ENCODE assay signal across 21 cellular contexts in the genomic region with DNA sequence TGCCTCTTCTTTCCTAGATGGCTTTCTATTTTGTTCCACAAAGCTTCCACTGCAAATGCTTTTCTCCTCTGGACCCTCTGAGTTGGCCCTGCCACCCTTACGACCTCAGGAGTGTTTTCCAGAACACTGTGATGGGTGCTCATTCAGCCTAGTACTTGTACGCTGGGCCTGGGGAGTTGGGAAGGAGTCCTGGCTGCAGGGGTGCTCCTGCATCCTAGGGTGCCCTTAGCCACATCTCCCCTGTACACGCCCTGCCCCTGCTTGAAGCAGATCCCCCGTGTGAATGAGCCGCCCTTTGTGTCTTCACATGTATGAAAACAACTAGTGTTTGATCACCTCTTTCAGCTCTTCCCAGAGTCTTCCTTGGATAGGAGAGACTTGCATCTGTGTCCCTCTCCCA.
"Had no signal": no experiment of that assay in that cellular context is flagged by ENCODE, and none has a peak within 500 bp of the region (broad histone marks: within the 10 kb centered on the region; RNA-seq: fewer than 3 reads in every experiment).

No MANE protein-coding gene starts in this region.

- ATAC-seq: activated CD8-positive, alpha-beta memory T cell treated with anti-CD3 and anti-CD28 coated beads, Interleukin-2, amount 10 ng/mL, durations not matched to agents 7 days and 5 days had no signal

- H3K9me3 Mint-ChIP-seq: activated CD4-positive, alpha-beta memory T cell treated with anti-CD3 and anti-CD28 coated beads for 36 hours; activated T-helper 1 cell treated with anti-CD3 and anti-CD28 coated beads, Interleukin-12 subunit alpha, Interleukin-12 subunit beta, Interleukin-2, Interleukin-4 antibody, amounts not matched to agents 30 ng/mL and 10 ng/mL and 1 ng/mL, durations not matched to agents 14 hours and 24 hours and 36 hours had no signal

- H3K27me3 Mint-ChIP-seq: activated CD4-positive, alpha-beta memory T cell treated with anti-CD3 and anti-CD28 coated beads for 36 hours; activated CD8-positive, alpha-beta memory T cell treated with anti-CD3 and anti-CD28 coated beads, Interleukin-2, amount 10 ng/mL, durations not matched to agents 7 days and 5 days had no signal

- H3K4me1 Mint-ChIP-seq: brain had no signal

- DNase-seq: activated CD4-positive, alpha-beta memory T cell treated with anti-CD3 and anti-CD28 coated beads for 36 hours; activated CD4-positive, alpha-beta T cell treated with anti-CD3 and anti-CD28 coated beads for 4 hours; activated CD4-positive, alpha-beta T cell treated with anti-CD3 and anti-CD28 coated beads, Interleukin-2, amount 50 U/mL, for 1 hour; activated CD8-positive, alpha-beta memory T cell treated with anti-CD3 and anti-CD28 coated beads, Interleukin-2, amount 10 ng/mL, durations not matched to agents 7 days and 5 days; activated effector memory CD4-positive, alpha-beta T cell treated with Interleukin-2 at 50 U/mL for 16 hours; activated naive CD4-positive, alpha-beta T cell treated with anti-CD3 and anti-CD28 coated beads, Interleukin-2, amount 50 U/mL, for 16 hours; activated T-cell treated with anti-CD3 and anti-CD28 coated beads, Interleukin-2, amount 50 U/mL, for 1 hour; anterior cingulate cortex; central memory CD4-positive, alpha-beta T cell; MM.1S; MV-4-11; NCI-H1092; NCI-H1436 treated with DMSO at 0.1 percent for 48 hours; NCI-H2029; NCI-H345; NCI-H524 treated with DMSO at 0.1 percent for 48 hours; PC-9; Right ventricle myocardium superior; T1000 had no signal

- H3K4me3 Mint-ChIP-seq: activated CD4-positive, alpha-beta memory T cell treated with anti-CD3 and anti-CD28 coated beads for 36 hours; activated CD8-positive, alpha-beta memory T cell treated with anti-CD3 and anti-CD28 coated beads, Interleukin-2, amount 10 ng/mL, durations not matched to agents 7 days and 5 days; activated T-helper 1 cell treated with anti-CD3 and anti-CD28 coated beads, Interleukin-12 subunit alpha, Interleukin-12 subunit beta, Interleukin-2, Interleukin-4 antibody, amounts not matched to agents 30 ng/mL and 10 ng/mL and 1 ng/mL, durations not matched to agents 14 hours and 24 hours and 36 hours; brain had no signal

- H3K27ac Mint-ChIP-seq: activated CD8-positive, alpha-beta memory T cell treated with anti-CD3 and anti-CD28 coated beads, Interleukin-2, amount 10 ng/mL, durations not matched to agents 7 days and 5 days; activated T-helper 1 cell treated with anti-CD3 and anti-CD28 coated beads, Interleukin-12 subunit alpha, Interleukin-12 subunit beta, Interleukin-2, Interleukin-4 antibody, amounts not matched to agents 30 ng/mL and 10 ng/mL and 1 ng/mL, durations not matched to agents 14 hours and 24 hours and 36 hours; brain had no signal
